7 cellular contexts compared by ENCODE assay signal in the genomic region with DNA sequence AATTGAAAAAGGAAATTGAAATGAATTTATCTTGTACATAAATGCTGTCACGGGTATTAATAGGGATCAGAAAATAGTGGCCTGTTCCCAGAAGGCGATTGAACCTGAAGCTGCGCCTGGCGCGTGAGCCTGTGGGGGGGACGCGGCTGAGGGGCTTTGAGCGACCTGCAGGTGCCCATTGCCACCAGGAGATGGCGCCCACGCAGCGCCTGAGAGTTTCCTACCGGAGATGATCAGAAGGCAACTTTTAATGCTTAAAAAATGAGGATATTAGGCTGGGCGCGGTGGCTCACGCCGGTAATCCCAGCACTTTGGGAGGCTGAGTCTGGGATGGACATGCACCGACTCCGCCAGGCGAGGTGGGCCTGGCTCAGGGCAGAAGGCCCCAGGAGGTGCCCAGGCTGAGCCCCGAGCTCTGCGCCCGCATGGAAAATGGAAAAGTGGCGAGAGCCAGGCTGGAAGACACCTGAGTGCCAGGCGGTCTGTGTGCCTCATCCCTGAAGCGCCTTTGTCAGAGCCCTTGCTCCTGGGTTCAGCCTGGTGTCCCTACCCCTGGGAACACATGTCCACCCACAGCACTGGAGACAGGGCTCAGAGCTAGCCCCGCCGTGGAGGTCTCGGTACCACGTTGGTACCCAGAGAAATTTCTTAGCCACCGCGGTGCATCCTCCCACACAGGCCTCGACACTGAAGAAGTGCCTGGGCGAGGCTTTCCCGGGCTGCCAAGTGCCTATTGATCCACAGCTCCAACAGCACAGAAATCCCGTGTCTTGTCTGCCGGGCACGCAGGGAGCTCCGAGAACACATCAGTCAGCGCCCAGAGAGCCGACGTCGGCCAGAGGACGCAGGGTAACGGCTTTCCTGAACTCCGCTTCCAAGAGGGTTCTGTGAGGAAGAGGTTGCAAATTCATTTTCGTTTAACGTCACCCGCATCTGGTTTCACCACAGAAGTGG.
A peak's percentile ranks its signal among the peaks of the same experiment; 100 is the strongest.
DNase-seq lines count a peak whose midpoint lies in the region; ATAC-seq, FAIRE-seq and TF ChIP-seq lines count a peak whose summit lies in the region.

No MANE protein-coding gene starts in this region.

- no peaks in the 10 kb centered on the region for H3K9me3 ChIP-seq in HepG2 (ENCODE audit: low read length)

- peak; percentile 87 for TF ChIP-seq CTCF in GM12873 (IDR thresholded peaks at IDR 0.05; ENCODE audit: insufficient read depth, low read depth, low read length, missing control alignments)
- TF ChIP-seq CTCF in chondrocyte (IDR thresholded peaks at IDR 0.05), result peak; percentile 98
- TF ChIP-seq CTCF in HepG2 (CRISPR knock-in tag; IDR thresholded peaks at IDR 0.05), result peak; percentile 92

- H3K36me3 Mint-ChIP-seq in chondrocyte (ENCODE audit: low read depth), result peaks cover 7% of the 10 kb centered on the region

- CTCF ChIA-PET in HepG2 (lab: Yijun Ruan, JAX; ENCODE audit: low intra/inter-chr PET ratio, low total read pairs), result interaction anchor here (1.2 to 1.9 kb wide), 3 partner anchors 139 to 231 kb away, joined by 4 to 9 read pairs (median 5); no protein-coding TSS in a partner anchor

- no peaks in the 10 kb centered on the region for H3K9me3 Mint-ChIP-seq in chondrocyte (ENCODE audit: low read depth)

- WGBS in HepG2 (ENCODE audit: low lambda C conversion rate), result 62% methylated on average over 33 of the region's 48 CpGs

- TF ChIP-seq RAD21 in HepG2 (CRISPR knock-in tag; IDR thresholded peaks at IDR 0.05), result peak; percentile 86

- no peak overlapping the region for H2AFZ ChIP-seq in HepG2 (ENCODE audit: low read length)

- intact Hi-C loops in HepG2 (cut with micrococcal nuclease; ENCODE audit: unreplicated experiment), result loop anchor here (1.0 to 10.0 kb wide), 2 partner anchors 30 to 240 kb away; no protein-coding TSS in a partner anchor

- H3K79me2 ChIP-seq in HepG2 (ENCODE audit: insufficient read depth, low read length), result no peaks in the 10 kb centered on the region

- H3K4me1 Mint-ChIP-seq in chondrocyte (ENCODE audit: low read depth), result peaks cover 3% of the 10 kb centered on the region

- H4K20me1 ChIP-seq in HepG2 (ENCODE audit: insufficient read depth, low read length), result peaks cover 6% of the 10 kb centered on the region; the same call in 1 of the 2 replicates

- peaks cover 0 to 1% of the 10 kb centered on the region in 2 experiments; a peak in 1 of 5 replicates for H3K36me3 ChIP-seq in HepG2 (replicated peaks in 1 of 2; ENCODE audit: control insufficient read depth in 1 of 2, insufficient read depth in 2 of 2, low read length in 2 of 2)

- H3K9ac ChIP-seq in HepG2 (ENCODE audit: insufficient read depth, low read depth, low read length), result no peak overlapping the region

- in situ Hi-C loops in HepG2 (cut with HindIII; ENCODE audit: extremely low pct_ligation_motif_present, low pct_unique_long_range_greater_than_20kb), result loop anchor here (5.0 to 10.0 kb wide), 2 partner anchors 147 to 240 kb away; no protein-coding TSS in a partner anchor

- TF ChIP-seq EP300 in HepG2 (IDR thresholded peaks at IDR 0.05; ENCODE audit: low read depth in 2 of 2, low read length in 2 of 2), result no peak
- no peak for TF ChIP-seq EP300 in HepG2 (CRISPR knock-in tag; IDR thresholded peaks at IDR 0.05; ENCODE audit: borderline replicate concordance)

- no peak overlapping the region for H3K4me3 ChIP-seq in HepG2 (replicated peaks in 1 of 3; ENCODE audit: insufficient read depth in 1 of 3, low read depth in 2 of 3, low read length in 3 of 3)

- no peak overlapping the region for H3K27ac Mint-ChIP-seq in chondrocyte (ENCODE audit: unreplicated experiment)

- POLR2A ChIA-PET in HepG2 (lab: Yijun Ruan, JAX), result no interaction called here

- DNase-seq in MV-4-11 (lab: John Stamatoyannopoulos, UW), result peak; percentile 10
- DNase-seq in chondrocyte (ENCODE audit: low spot score), result no peak
- peak; percentile 20 for DNase-seq in HepG2 (ENCODE audit: low spot score)
- DNase-seq in stimulated activated CD8-positive, alpha-beta memory T cell treated with anti-CD3 and anti-CD28 coated beads, Interleukin-12 subunit alpha, Interleukin-12 subunit beta, amount 100 ng/mL, for 4 hours (ENCODE audit: low read depth), result peak; percentile 15
- no peak for DNase-seq in OCI-M2 (lab: John Stamatoyannopoulos, UW; ENCODE audit: unreplicated experiment)

- no TSS peak for BruUV-seq in HepG2 (replicated peaks; lab: Mats Ljungman, UMichigan)

- no peaks in the 10 kb centered on the region for H3K4me1 ChIP-seq in HepG2 (ENCODE audit: insufficient read depth, low read length)

- H3K4me2 ChIP-seq in HepG2 (ENCODE audit: low read depth, low read length), result no peak overlapping the region

- FAIRE-seq in HepG2 (lab: Jason Lieb, UNC), result peak; percentile 43

- H3K4me3 Mint-ChIP-seq in chondrocyte (ENCODE audit: unreplicated experiment), result no peak overlapping the region

- no peaks in the 10 kb centered on the region for H3K27me3 Mint-ChIP-seq in chondrocyte (ENCODE audit: low read depth)

- H3K27ac ChIP-seq in HepG2 (ENCODE audit: extremely low read length, insufficient read depth, low read length), result no peak overlapping the region

- TF ChIP-seq POLR2A in HepG2 (IDR thresholded peaks at IDR 0.05; ENCODE audit: insufficient read depth in 1 of 2, low read depth in 2 of 2, low read length in 2 of 2), result no peak

- H3K27me3 ChIP-seq in HepG2 (ENCODE audit: control insufficient read depth in 1 of 2, insufficient read depth in 2 of 2, low read length in 2 of 2), result no peaks in the 10 kb centered on the region

- ATAC-seq in activated CD4-positive, CD25-positive, alpha-beta regulatory T cell treated with anti-CD3 and anti-CD28 coated beads, Interleukin-2, amount 50 U/mL, for 24 hours, result peak; percentile 49 to 51
- ATAC-seq in HepG2, result peak; percentile 68

TF ChIP-seq in HepG2, 621 proteins besides CTCF, POLR2A, EP300 and RAD21 (continues in another document):
- TF ChIP-seq JUNB (CRISPR knock-in tag; IDR thresholded peaks at IDR 0.05; ENCODE audit: borderline replicate concordance) (no peak), ARNT (IDR thresholded peaks at IDR 0.05) (no peak), ZNF441 (CRISPR knock-in tag; IDR thresholded peaks at IDR 0.05; ENCODE audit: borderline replicate concordance) (no peak), ZNF678 (CRISPR knock-in tag; IDR thresholded peaks at IDR 0.05) (no peak), ZNF564 (CRISPR knock-in tag; IDR thresholded peaks at IDR 0.05) (no peak)
- TF ChIP-seq, protein P1, sequence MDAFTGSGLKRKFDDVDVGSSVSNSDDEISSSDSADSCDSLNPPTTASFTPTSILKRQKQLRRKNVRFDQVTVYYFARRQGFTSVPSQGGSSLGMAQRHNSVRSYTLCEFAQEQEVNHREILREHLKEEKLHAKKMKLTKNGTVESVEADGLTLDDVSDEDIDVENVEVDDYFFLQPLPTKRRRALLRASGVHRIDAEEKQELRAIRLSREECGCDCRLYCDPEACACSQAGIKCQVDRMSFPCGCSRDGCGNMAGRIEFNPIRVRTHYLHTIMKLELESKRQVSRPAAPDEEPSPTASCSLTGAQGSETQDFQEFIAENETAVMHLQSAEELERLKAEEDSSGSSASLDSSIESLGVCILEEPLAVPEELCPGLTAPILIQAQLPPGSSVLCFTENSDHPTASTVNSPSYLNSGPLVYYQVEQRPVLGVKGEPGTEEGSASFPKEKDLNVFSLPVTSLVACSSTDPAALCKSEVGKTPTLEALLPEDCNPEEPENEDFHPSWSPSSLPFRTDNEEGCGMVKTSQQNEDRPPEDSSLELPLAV (CRISPR knock-in tag; conservative IDR thresholded peaks at IDR 0.05; ENCODE audit: low read depth), result no peak
- TF ChIP-seq, protein P2, sequence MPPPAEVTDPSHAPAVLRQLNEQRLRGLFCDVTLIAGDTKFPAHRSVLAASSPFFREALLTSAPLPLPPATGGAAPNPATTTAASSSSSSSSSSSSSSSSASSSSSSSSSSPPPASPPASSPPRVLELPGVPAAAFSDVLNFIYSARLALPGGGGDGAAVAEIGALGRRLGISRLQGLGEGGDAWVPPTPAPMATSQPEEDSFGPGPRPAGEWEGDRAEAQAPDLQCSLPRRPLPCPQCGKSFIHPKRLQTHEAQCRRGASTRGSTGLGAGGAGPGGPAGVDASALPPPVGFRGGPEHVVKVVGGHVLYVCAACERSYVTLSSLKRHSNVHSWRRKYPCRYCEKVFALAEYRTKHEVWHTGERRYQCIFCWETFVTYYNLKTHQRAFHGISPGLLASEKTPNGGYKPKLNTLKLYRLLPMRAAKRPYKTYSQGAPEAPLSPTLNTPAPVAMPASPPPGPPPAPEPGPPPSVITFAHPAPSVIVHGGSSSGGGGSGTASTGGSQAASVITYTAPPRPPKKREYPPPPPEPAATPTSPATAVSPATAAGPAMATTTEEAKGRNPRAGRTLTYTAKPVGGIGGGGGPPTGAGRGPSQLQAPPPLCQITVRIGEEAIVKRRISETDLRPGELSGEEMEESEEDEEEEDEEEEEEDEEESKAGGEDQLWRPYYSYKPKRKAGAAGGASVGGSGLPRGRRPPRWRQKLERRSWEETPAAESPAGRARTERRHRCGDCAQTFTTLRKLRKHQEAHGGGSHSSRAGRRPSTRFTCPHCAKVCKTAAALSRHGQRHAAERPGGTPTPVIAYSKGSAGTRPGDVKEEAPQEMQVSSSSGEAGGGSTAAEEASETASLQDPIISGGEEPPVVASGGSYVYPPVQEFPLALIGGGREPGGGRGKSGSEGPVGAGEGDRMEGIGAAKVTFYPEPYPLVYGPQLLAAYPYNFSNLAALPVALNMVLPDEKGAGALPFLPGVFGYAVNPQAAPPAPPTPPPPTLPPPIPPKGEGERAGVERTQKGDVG (CRISPR knock-in tag; IDR thresholded peaks at IDR 0.05; ENCODE audit: borderline replicate concordance), result 0 out of 2 replicates have a peak, but pooled peaks have one; percentile 28

Comparison
In these comparisons a context has a peak if more than half of its experiments do, and no peak if none do; other contexts are left out.
1. DNase-seq: peak in MV-4-11 (single experiment), HepG2 (single experiment) and stimulated activated CD8-positive, alpha-beta memory T cell treated with anti-CD3 and anti-CD28 coated beads, Interleukin-12 subunit alpha, Interleukin-12 subunit beta, amount 100 ng/mL, for 4 hours (single experiment); none in chondrocyte (single experiment) and OCI-M2 (single experiment).
2. Peak in every context shown above with its lines, with median percentiles within 50 percentile points of each other: CTCF ChIP-seq.